ENCODE assay signal across 2 cellular contexts in the genomic region with DNA sequence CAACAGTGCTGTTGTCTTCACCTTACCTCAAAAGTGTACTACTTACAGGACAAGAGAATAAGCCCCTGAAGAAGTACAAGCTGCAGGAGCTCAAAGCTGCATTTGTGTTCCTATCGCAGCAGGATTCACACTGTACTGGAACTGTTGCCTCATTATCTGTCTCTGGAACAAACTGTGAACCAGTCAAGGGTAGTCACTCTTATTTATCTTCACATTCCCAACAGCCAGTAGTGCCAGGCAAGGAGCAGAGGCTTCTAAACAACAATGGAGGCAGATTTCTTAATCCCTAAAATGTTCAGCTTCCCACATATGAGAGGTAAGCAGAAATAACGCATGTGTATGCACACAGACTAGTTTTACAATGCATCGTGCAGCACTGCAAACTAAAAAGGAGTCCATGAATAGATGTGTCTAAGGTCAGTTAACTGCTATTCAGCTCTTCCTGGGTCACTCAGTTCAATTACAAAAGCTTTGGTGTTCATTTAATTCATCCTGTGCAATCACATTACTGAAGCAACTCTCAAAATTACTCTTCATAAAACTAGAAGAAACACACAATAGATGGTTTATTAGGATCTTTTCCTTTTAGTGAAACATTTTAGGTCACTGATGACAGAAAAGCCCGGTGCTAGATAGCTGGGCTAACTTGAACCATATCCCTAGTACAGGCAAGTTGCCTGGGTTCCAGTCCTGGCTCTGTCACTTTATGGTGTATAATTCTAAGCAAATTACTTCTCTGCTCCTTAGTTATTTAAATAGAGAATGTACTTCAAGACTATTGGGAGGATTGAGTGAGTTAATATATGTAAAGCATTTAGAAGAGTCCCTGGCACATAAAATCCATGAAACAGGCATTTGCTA.
TF ChIP-seq lines count a peak whose summit lies in the region.

No MANE protein-coding gene starts in this region.

TF ChIP-seq in SK-N-SH, 30 proteins besides CTCF, POLR2A, EP300 and RAD21 (continued from another document):
- TF ChIP-seq, protein P1, sequence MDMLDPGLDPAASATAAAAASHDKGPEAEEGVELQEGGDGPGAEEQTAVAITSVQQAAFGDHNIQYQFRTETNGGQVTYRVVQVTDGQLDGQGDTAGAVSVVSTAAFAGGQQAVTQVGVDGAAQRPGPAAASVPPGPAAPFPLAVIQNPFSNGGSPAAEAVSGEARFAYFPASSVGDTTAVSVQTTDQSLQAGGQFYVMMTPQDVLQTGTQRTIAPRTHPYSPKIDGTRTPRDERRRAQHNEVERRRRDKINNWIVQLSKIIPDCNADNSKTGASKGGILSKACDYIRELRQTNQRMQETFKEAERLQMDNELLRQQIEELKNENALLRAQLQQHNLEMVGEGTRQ (IDR thresholded peaks at IDR 0.05; ENCODE audit: borderline replicate concordance, low read depth, low read length): no peak
- no peak for TF ChIP-seq FOSL2 (IDR thresholded peaks at IDR 0.05; ENCODE audit: borderline replicate concordance, low read depth)
- no peak for TF ChIP-seq NFIC (IDR thresholded peaks at IDR 0.05; ENCODE audit: borderline replicate concordance)
- TF ChIP-seq, protein P2, sequence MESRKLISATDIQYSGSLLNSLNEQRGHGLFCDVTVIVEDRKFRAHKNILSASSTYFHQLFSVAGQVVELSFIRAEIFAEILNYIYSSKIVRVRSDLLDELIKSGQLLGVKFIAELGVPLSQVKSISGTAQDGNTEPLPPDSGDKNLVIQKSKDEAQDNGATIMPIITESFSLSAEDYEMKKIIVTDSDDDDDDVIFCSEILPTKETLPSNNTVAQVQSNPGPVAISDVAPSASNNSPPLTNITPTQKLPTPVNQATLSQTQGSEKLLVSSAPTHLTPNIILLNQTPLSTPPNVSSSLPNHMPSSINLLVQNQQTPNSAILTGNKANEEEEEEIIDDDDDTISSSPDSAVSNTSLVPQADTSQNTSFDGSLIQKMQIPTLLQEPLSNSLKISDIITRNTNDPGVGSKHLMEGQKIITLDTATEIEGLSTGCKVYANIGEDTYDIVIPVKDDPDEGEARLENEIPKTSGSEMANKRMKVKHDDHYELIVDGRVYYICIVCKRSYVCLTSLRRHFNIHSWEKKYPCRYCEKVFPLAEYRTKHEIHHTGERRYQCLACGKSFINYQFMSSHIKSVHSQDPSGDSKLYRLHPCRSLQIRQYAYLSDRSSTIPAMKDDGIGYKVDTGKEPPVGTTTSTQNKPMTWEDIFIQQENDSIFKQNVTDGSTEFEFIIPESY (IDR thresholded peaks at IDR 0.05; ENCODE audit: borderline replicate concordance, low read depth): no peak
- TF ChIP-seq POLR2AphosphoS5 (IDR thresholded peaks at IDR 0.05; ENCODE audit: low read depth, low read length): no peak
- no peak for TF ChIP-seq ELF1 (IDR thresholded peaks at IDR 0.05)
- no peak for TF ChIP-seq FOXJ3 (CRISPR knock-in tag; IDR thresholded peaks at IDR 0.05)
- TF ChIP-seq, protein P3, sequence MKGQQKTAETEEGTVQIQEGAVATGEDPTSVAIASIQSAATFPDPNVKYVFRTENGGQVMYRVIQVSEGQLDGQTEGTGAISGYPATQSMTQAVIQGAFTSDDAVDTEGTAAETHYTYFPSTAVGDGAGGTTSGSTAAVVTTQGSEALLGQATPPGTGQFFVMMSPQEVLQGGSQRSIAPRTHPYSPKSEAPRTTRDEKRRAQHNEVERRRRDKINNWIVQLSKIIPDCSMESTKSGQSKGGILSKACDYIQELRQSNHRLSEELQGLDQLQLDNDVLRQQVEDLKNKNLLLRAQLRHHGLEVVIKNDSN (IDR thresholded peaks at IDR 0.05; ENCODE audit: borderline replicate concordance, low read depth): no peak

TF ChIP-seq in SK-N-SH treated with all-trans-retinoic acid at 6 μM for 48 hours, 23 proteins besides CTCF, POLR2A, EP300 and RAD21 (continued from another document):
- TF ChIP-seq, protein P4, sequence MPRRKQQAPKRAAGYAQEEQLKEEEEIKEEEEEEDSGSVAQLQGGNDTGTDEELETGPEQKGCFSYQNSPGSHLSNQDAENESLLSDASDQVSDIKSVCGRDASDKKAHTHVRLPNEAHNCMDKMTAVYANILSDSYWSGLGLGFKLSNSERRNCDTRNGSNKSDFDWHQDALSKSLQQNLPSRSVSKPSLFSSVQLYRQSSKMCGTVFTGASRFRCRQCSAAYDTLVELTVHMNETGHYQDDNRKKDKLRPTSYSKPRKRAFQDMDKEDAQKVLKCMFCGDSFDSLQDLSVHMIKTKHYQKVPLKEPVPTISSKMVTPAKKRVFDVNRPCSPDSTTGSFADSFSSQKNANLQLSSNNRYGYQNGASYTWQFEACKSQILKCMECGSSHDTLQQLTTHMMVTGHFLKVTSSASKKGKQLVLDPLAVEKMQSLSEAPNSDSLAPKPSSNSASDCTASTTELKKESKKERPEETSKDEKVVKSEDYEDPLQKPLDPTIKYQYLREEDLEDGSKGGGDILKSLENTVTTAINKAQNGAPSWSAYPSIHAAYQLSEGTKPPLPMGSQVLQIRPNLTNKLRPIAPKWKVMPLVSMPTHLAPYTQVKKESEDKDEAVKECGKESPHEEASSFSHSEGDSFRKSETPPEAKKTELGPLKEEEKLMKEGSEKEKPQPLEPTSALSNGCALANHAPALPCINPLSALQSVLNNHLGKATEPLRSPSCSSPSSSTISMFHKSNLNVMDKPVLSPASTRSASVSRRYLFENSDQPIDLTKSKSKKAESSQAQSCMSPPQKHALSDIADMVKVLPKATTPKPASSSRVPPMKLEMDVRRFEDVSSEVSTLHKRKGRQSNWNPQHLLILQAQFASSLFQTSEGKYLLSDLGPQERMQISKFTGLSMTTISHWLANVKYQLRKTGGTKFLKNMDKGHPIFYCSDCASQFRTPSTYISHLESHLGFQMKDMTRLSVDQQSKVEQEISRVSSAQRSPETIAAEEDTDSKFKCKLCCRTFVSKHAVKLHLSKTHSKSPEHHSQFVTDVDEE (CRISPR knock-in tag; IDR thresholded peaks at IDR 0.05): no peak
- TF ChIP-seq, protein P5, sequence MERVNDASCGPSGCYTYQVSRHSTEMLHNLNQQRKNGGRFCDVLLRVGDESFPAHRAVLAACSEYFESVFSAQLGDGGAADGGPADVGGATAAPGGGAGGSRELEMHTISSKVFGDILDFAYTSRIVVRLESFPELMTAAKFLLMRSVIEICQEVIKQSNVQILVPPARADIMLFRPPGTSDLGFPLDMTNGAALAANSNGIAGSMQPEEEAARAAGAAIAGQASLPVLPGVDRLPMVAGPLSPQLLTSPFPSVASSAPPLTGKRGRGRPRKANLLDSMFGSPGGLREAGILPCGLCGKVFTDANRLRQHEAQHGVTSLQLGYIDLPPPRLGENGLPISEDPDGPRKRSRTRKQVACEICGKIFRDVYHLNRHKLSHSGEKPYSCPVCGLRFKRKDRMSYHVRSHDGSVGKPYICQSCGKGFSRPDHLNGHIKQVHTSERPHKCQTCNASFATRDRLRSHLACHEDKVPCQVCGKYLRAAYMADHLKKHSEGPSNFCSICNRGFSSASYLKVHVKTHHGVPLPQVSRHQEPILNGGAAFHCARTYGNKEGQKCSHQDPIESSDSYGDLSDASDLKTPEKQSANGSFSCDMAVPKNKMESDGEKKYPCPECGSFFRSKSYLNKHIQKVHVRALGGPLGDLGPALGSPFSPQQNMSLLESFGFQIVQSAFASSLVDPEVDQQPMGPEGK (CRISPR knock-in tag; IDR thresholded peaks at IDR 0.05; ENCODE audit: borderline replicate concordance): no peak
- TF ChIP-seq, protein P6, sequence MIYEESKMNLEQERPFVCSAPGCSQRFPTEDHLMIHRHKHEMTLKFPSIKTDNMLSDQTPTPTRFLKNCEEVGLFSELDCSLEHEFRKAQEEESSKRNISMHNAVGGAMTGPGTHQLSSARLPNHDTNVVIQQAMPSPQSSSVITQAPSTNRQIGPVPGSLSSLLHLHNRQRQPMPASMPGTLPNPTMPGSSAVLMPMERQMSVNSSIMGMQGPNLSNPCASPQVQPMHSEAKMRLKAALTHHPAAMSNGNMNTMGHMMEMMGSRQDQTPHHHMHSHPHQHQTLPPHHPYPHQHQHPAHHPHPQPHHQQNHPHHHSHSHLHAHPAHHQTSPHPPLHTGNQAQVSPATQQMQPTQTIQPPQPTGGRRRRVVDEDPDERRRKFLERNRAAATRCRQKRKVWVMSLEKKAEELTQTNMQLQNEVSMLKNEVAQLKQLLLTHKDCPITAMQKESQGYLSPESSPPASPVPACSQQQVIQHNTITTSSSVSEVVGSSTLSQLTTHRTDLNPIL (CRISPR knock-in tag; IDR thresholded peaks at IDR 0.05; ENCODE audit: low read depth): no peak
- TF ChIP-seq ISL1 (CRISPR knock-in tag; IDR thresholded peaks at IDR 0.05) (no peak), BACH2 (CRISPR knock-in tag; IDR thresholded peaks at IDR 0.05; ENCODE audit: borderline replicate concordance) (no peak), PPARA (CRISPR knock-in tag; IDR thresholded peaks at IDR 0.05; ENCODE audit: borderline replicate concordance) (no peak), ZFP3 (CRISPR knock-in tag; IDR thresholded peaks at IDR 0.05) (no peak)
- TF ChIP-seq, protein P7, sequence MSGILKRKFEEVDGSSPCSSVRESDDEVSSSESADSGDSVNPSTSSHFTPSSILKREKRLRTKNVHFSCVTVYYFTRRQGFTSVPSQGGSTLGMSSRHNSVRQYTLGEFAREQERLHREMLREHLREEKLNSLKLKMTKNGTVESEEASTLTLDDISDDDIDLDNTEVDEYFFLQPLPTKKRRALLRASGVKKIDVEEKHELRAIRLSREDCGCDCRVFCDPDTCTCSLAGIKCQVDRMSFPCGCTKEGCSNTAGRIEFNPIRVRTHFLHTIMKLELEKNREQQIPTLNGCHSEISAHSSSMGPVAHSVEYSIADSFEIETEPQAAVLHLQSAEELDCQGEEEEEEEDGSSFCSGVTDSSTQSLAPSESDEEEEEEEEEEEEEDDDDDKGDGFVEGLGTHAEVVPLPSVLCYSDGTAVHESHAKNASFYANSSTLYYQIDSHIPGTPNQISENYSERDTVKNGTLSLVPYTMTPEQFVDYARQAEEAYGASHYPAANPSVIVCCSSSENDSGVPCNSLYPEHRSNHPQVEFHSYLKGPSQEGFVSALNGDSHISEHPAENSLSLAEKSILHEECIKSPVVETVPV (CRISPR knock-in tag; IDR thresholded peaks at IDR 0.05): no peak
